ENCODE assay signal across 9 cellular contexts in genomic region chr20:1301031-1301529, GRCh38. TPM values are rescaled to one million over a fixed set of nuclear protein-coding genes. Genes with fewer than 3 reads are reported as not detected.
DNase-seq lines count a peak whose midpoint lies in the region; ATAC-seq and TF ChIP-seq lines count a peak whose summit lies in the region.
"Had no signal": no experiment of that assay in that cellular context is flagged by ENCODE, and none has a peak within 500 bp of the region (broad histone marks: within the 10 kb centered on the region; RNA-seq: fewer than 3 reads in every experiment).

No MANE protein-coding gene starts in this region.

- no peaks in the 10 kb centered on the region for H3K27me3 Mint-ChIP-seq in activated CD4-positive, alpha-beta memory T cell treated with anti-CD3 and anti-CD28 coated beads, Interleukin-2, amount 10 ng/mL, durations not matched to agents 7 days and 5 days
- no peaks in the 10 kb centered on the region for H3K27me3 Mint-ChIP-seq in stimulated activated naive CD8-positive, alpha-beta T cell treated with anti-CD3 and anti-CD28 coated beads, Interleukin-15, Interleukin-2, amounts not matched to agents 100 ng/mL and 50 ng/mL, for 24 hours

- DNase-seq in NCI-H82 (lab: John Stamatoyannopoulos, UW) = peak; percentile 11
- no peak for DNase-seq in NCI-H82 treated with DMSO at 0.1 percent for 48 hours (lab: John Stamatoyannopoulos, UW; ENCODE audit: unreplicated experiment)
- DNase-seq in activated CD4-positive, alpha-beta memory T cell treated with anti-CD3 and anti-CD28 coated beads, Interleukin-2, amount 10 ng/mL, durations not matched to agents 7 days and 5 days = peak; percentile 77
- peak; percentile 70 for DNase-seq in fibroblast of mammary gland (ENCODE audit: low read depth)
- no peak for DNase-seq in GM20000 (ENCODE audit: low spot score)
- DNase-seq in right atrium auricular region (ENCODE audit: low spot score) = no peak
- DNase-seq: naive B cell had no signal

- CTCF ChIA-PET in activated CD4-positive, alpha-beta memory T cell treated with anti-CD3 and anti-CD28 coated beads, Interleukin-2, amount 10 ng/mL, durations not matched to agents 7 days and 5 days (lab: Charles Lee) = interaction anchor here (0.8 to 1.8 kb wide), 17 partner anchors 9 to 476 kb away, joined by 3 to 10 read pairs (median 5); partner anchors contain the start of genes NSFL1C and RAD21L1

- POLR2A ChIA-PET in activated CD4-positive, alpha-beta memory T cell treated with anti-CD3 and anti-CD28 coated beads, Interleukin-2, amount 10 ng/mL, durations not matched to agents 7 days and 5 days (lab: Charles Lee) = interaction anchor here (0.8 to 2.1 kb wide), 10 partner anchors 14 to 166 kb away, joined by 3 to 8 read pairs (median 4); partner anchors contain the start of gene SNPH

- H3K4me3 ChIP-seq in fibroblast of mammary gland (ENCODE audit: control insufficient read depth, low read depth, low read length) (no peak overlapping the region), right atrium auricular region (no peak overlapping the region)

- no peak overlapping the region for H3K27ac ChIP-seq in right atrium auricular region

- peaks cover 21% of the 10 kb centered on the region for H3K4me1 Mint-ChIP-seq in activated CD4-positive, alpha-beta memory T cell treated with anti-CD3 and anti-CD28 coated beads, Interleukin-2, amount 10 ng/mL, durations not matched to agents 7 days and 5 days
- H3K4me1 Mint-ChIP-seq in stimulated activated naive CD8-positive, alpha-beta T cell treated with anti-CD3 and anti-CD28 coated beads, Interleukin-15, Interleukin-2, amounts not matched to agents 100 ng/mL and 50 ng/mL, for 24 hours (ENCODE audit: low read depth) = peaks cover 25% of the 10 kb centered on the region

- no peak for ATAC-seq in HG03378 (IDR thresholded peaks at IDR 0.05; ENCODE audit: unreplicated experiment)

- H3K4me1 ChIP-seq in right atrium auricular region = no peaks in the 10 kb centered on the region

- no peaks in the 10 kb centered on the region for H3K9me3 ChIP-seq in right atrium auricular region

- H3K27me3 ChIP-seq in right atrium auricular region = no peaks in the 10 kb centered on the region

- peak overlapping the region; percentile 58 for H3K27ac Mint-ChIP-seq in activated CD4-positive, alpha-beta memory T cell treated with anti-CD3 and anti-CD28 coated beads, Interleukin-2, amount 10 ng/mL, durations not matched to agents 7 days and 5 days
- H3K27ac Mint-ChIP-seq in stimulated activated naive CD8-positive, alpha-beta T cell treated with anti-CD3 and anti-CD28 coated beads, Interleukin-15, Interleukin-2, amounts not matched to agents 100 ng/mL and 50 ng/mL, for 24 hours = peak overlapping the region; percentile 94

- H3K4me3 Mint-ChIP-seq in activated CD4-positive, alpha-beta memory T cell treated with anti-CD3 and anti-CD28 coated beads, Interleukin-2, amount 10 ng/mL, durations not matched to agents 7 days and 5 days = peak overlapping the region; percentile 13
- H3K4me3 Mint-ChIP-seq in stimulated activated naive CD8-positive, alpha-beta T cell treated with anti-CD3 and anti-CD28 coated beads, Interleukin-15, Interleukin-2, amounts not matched to agents 100 ng/mL and 50 ng/mL, for 24 hours = peak overlapping the region; percentile 79
- H3K4me3 Mint-ChIP-seq: naive B cell had no signal

- peaks cover 6% of the 10 kb centered on the region for H3K36me3 ChIP-seq in right atrium auricular region

- H3K9me3 Mint-ChIP-seq in activated CD4-positive, alpha-beta memory T cell treated with anti-CD3 and anti-CD28 coated beads, Interleukin-2, amount 10 ng/mL, durations not matched to agents 7 days and 5 days = no peaks in the 10 kb centered on the region
- H3K9me3 Mint-ChIP-seq in stimulated activated naive CD8-positive, alpha-beta T cell treated with anti-CD3 and anti-CD28 coated beads, Interleukin-15, Interleukin-2, amounts not matched to agents 100 ng/mL and 50 ng/mL, for 24 hours = no peaks in the 10 kb centered on the region
- H3K9me3 Mint-ChIP-seq: naive B cell had no signal

- H3K36me3 Mint-ChIP-seq in activated CD4-positive, alpha-beta memory T cell treated with anti-CD3 and anti-CD28 coated beads, Interleukin-2, amount 10 ng/mL, durations not matched to agents 7 days and 5 days (ENCODE audit: low read depth) = no peaks in the 10 kb centered on the region
- no peaks in the 10 kb centered on the region for H3K36me3 Mint-ChIP-seq in stimulated activated naive CD8-positive, alpha-beta T cell treated with anti-CD3 and anti-CD28 coated beads, Interleukin-15, Interleukin-2, amounts not matched to agents 100 ng/mL and 50 ng/mL, for 24 hours (ENCODE audit: low read depth)
- H3K36me3 Mint-ChIP-seq: naive B cell had no signal

- TF ChIP-seq CTCF in fibroblast of mammary gland (conservative IDR thresholded peaks at IDR 0.05; ENCODE audit: control insufficient read depth, insufficient read depth, low read depth, low read length) (no peak), GM20000 (IDR thresholded peaks at IDR 0.05; ENCODE audit: extremely low read depth, missing control alignments) (no peak), right atrium auricular region (IDR thresholded peaks at IDR 0.05) (no peak)

RNA-seq across cellular contexts. Expression of gene SDCBP2, which starts 27.9 kb away (rescaled TPM):
- 1 to 10 TPM; 3.1 to 3.2 TPM for total RNA-seq in activated CD4-positive, alpha-beta memory T cell treated with anti-CD3 and anti-CD28 coated beads, Interleukin-2, amount 10 ng/mL, durations not matched to agents 7 days and 5 days
- total RNA-seq in right atrium auricular region = 1 to 10 TPM; 2.9 to 3.9 TPM

RNA-seq across cellular contexts. Expression of gene SNPH, which starts 35.0 kb away (rescaled TPM):
- total RNA-seq in activated CD4-positive, alpha-beta memory T cell treated with anti-CD3 and anti-CD28 coated beads, Interleukin-2, amount 10 ng/mL, durations not matched to agents 7 days and 5 days = 1 to 10 TPM; 2.9 to 3.0 TPM
- 10 to 100 TPM in 1 of 2 donors, 1 to 10 TPM in 1; 5.0 to 10.1 TPM for total RNA-seq in right atrium auricular region

Comparison
In these comparisons a context has a peak if more than half of its experiments do, and no peak if none do; other contexts are left out.
1. DNase-seq: peak in NCI-H82 (single experiment), activated CD4-positive, alpha-beta memory T cell treated with anti-CD3 and anti-CD28 coated beads, Interleukin-2, amount 10 ng/mL, durations not matched to agents 7 days and 5 days (single experiment) and fibroblast of mammary gland (single experiment); none in NCI-H82 treated with DMSO at 0.1 percent for 48 hours (single experiment), GM20000 (single experiment) and right atrium auricular region (single experiment).